ENCODE assay signal across 21 cellular contexts in the genomic region with DNA sequence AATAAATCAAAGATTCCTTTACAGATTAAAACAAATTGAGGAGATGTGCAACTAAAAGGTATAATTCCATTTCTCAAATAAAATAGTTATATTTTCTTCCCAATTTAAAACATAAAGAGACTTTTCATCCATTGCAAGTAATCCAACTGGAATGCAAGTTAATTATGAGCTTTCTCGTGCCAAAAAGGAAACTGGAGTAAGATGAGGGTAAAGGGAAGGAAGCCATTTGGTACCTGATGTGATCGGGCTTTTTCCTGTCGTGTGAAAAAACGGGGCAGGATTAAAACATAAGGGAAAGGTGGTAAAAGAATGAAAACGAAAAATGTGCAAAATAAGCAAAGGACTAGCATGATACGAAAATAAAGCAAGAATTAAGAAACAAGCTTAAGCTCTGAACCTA.
"Had no signal": no experiment of that assay in that cellular context is flagged by ENCODE, and none has a peak within 500 bp of the region (broad histone marks: within the 10 kb centered on the region; RNA-seq: fewer than 3 reads in every experiment).

No MANE protein-coding gene starts in this region.

- H3K9me3 ChIP-seq: esophagus muscularis mucosa, heart left ventricle, psoas muscle, sigmoid colon, testis, transverse colon had no signal

- ATAC-seq: foreskin keratinocyte; heart left ventricle; left colon; left ventricle myocardium superior; naive thymus-derived CD4-positive, alpha-beta T cell; psoas muscle; stimulated activated naive B cell treated with anti-CD40 and anti-IgM and Interleukin-4, amounts not matched to agents 10 μg/mL and 1 μg/mL and 100 μg/mL, for 72 hours; stimulated activated naive CD8-positive, alpha-beta T cell treated with anti-CD3 and anti-CD28 coated beads, Interleukin-15, amount 100 ng/mL, for 72 hours had no signal

- DNase-seq: effector memory CD4-positive, alpha-beta T cell; foreskin keratinocyte; heart left ventricle; hippocampal formation; left colon; left ventricle myocardium superior; naive thymus-derived CD4-positive, alpha-beta T cell; nephron progenitor cell; psoas muscle; sigmoid colon; stimulated activated CD4-positive, alpha-beta T cell treated with anti-CD3 and anti-CD28 coated beads, Interleukin-2, amount 100 ng/mL, for 24 hours; stimulated activated CD4-positive, alpha-beta T cell treated with anti-CD3 and anti-CD28 coated beads, Interleukin-4, amount 100 ng/mL, for 4 hours; stimulated activated naive B cell treated with anti-CD40 and anti-IgM and Interleukin-4, amounts not matched to agents 10 μg/mL and 1 μg/mL and 100 μg/mL, for 72 hours; stimulated activated naive CD8-positive, alpha-beta T cell treated with anti-CD3 and anti-CD28 coated beads, Interleukin-15, amount 100 ng/mL, for 72 hours; testis; transverse colon had no signal

- H3K4me1 ChIP-seq: esophagus muscularis mucosa, foreskin keratinocyte, psoas muscle, sigmoid colon, testis, transverse colon had no signal

- H3K4me3 ChIP-seq: coronary artery, esophagus muscularis mucosa, heart left ventricle, lung, psoas muscle, sigmoid colon, skin epidermis, testis, transverse colon had no signal

- H3K27ac ChIP-seq: coronary artery, epithelial cell of prostate, esophagus muscularis mucosa, foreskin keratinocyte, heart left ventricle, psoas muscle, sigmoid colon, skin epidermis, testis, transverse colon had no signal

- H3K27me3 ChIP-seq: esophagus muscularis mucosa, foreskin keratinocyte, heart left ventricle, sigmoid colon, testis, transverse colon had no signal
